10 cellular contexts compared by ENCODE assay signal in genomic region chr5:81755320-81755719, GRCh38. TPM values are rescaled to one million over a fixed set of nuclear protein-coding genes. Genes with fewer than 3 reads are reported as not detected.
A peak's percentile ranks its signal among the peaks of the same experiment; 100 is the strongest.
DNase-seq lines count a peak whose midpoint lies in the region; ATAC-seq, FAIRE-seq and TF ChIP-seq lines count a peak whose summit lies in the region.
"Had no signal": no experiment of that assay in that cellular context is flagged by ENCODE, and none has a peak within 500 bp of the region (broad histone marks: within the 10 kb centered on the region; RNA-seq: fewer than 3 reads in every experiment).

No MANE protein-coding gene starts in this region.

- H3K27ac Mint-ChIP-seq in activated T-cell treated with anti-CD3 and anti-CD28 coated beads, Interleukin-2, amount 50 U/mL, for 24 hours = no peak overlapping the region
- H3K27ac Mint-ChIP-seq: activated B cell treated with CpG ODN at 0.5 μM for 24 hours had no signal

- no peak for TF ChIP-seq POLR2A in H54 (IDR thresholded peaks at IDR 0.05; ENCODE audit: low read depth, low read length)

- peak overlapping the region; percentile 56 for H3K4me2 ChIP-seq in skeletal muscle satellite cell (ENCODE audit: low read length)

- H3K9me3 Mint-ChIP-seq in activated T-cell treated with anti-CD3 and anti-CD28 coated beads, Interleukin-2, amount 50 U/mL, for 24 hours = no peaks in the 10 kb centered on the region
- H3K9me3 Mint-ChIP-seq: activated B cell treated with CpG ODN at 0.5 μM for 24 hours had no signal

- intact Hi-C loops in right cardiac atrium (cut with DNase I) = loop anchor here in 1 of 4 donors (10.0 kb wide), 1 partner anchor 409 kb away; no protein-coding TSS in a partner anchor

- H3K4me1 Mint-ChIP-seq in activated T-cell treated with anti-CD3 and anti-CD28 coated beads, Interleukin-2, amount 50 U/mL, for 24 hours (ENCODE audit: low read depth) = peaks cover 10% of the 10 kb centered on the region

- no peaks in the 10 kb centered on the region for H3K27me3 ChIP-seq in right cardiac atrium (ENCODE audit: control insufficient read depth, insufficient read depth)
- H3K27me3 ChIP-seq in skeletal muscle satellite cell (ENCODE audit: control insufficient read depth, insufficient read depth, low read length) = no peaks in the 10 kb centered on the region

- peak overlapping the region; percentile 44 for H3K9ac ChIP-seq in skeletal muscle satellite cell (ENCODE audit: low read depth, low read length)

- no peak overlapping the region for H3K4me3 ChIP-seq in right cardiac atrium (ENCODE audit: low read length)
- no peak overlapping the region for H3K4me3 ChIP-seq in skeletal muscle satellite cell (ENCODE audit: low read length)

- WGBS in right cardiac atrium = 11% methylated on average over 2 of the region's 2 CpGs

- H3K4me1 ChIP-seq in right cardiac atrium (ENCODE audit: control insufficient read depth, insufficient read depth, low read length) (peaks cover 2% of the 10 kb centered on the region), skeletal muscle satellite cell (ENCODE audit: control insufficient read depth, insufficient read depth, low read length) (peaks cover 36% of the 10 kb centered on the region)

- H3K27ac ChIP-seq in right cardiac atrium (ENCODE audit: low read length) = peak overlapping the region; percentile 56

- H3K36me3 ChIP-seq in skeletal muscle satellite cell (ENCODE audit: insufficient read depth, low read length) = no peaks in the 10 kb centered on the region

- H3K4me3 Mint-ChIP-seq in activated T-cell treated with anti-CD3 and anti-CD28 coated beads, Interleukin-2, amount 50 U/mL, for 24 hours = no peak overlapping the region
- H3K4me3 Mint-ChIP-seq: activated B cell treated with CpG ODN at 0.5 μM for 24 hours had no signal

- H3K9me3 ChIP-seq in right cardiac atrium (ENCODE audit: control insufficient read depth, low read length) (no peaks in the 10 kb centered on the region), skeletal muscle satellite cell (replicated peaks; ENCODE audit: low read length) (no peaks in the 10 kb centered on the region)

- peaks cover 3% of the 10 kb centered on the region for H3K36me3 Mint-ChIP-seq in activated T-cell treated with anti-CD3 and anti-CD28 coated beads, Interleukin-2, amount 50 U/mL, for 24 hours (ENCODE audit: low read depth)

- ATAC-seq in right cardiac atrium = peak in 1 of 2 donors; percentile 6
- no peak for ATAC-seq in HG02642 (IDR thresholded peaks at IDR 0.05; ENCODE audit: poor library complexity, unreplicated experiment)
- no peak for ATAC-seq in GM21381 (IDR thresholded peaks at IDR 0.05; ENCODE audit: unreplicated experiment)

- peak; percentile 89 for FAIRE-seq in H54 (lab: Jason Lieb, UNC)
- FAIRE-seq: GM18507 had no signal

- DNase-seq in H54 (ENCODE audit: insufficient read length, low spot score) (peak; percentile 50), SW 1271 (lab: John Stamatoyannopoulos, UW) (peak; percentile 66 to 85), right cardiac atrium (peak in 2 of 3 donors; percentile 30 to 69), NCI-H2029 treated with DMSO at 0.1 percent for 48 hours (lab: John Stamatoyannopoulos, UW) (no peak)
- DNase-seq in activated T-cell treated with anti-CD3 and anti-CD28 coated beads, Interleukin-2, amount 50 U/mL, for 24 hours = no peak
- DNase-seq: activated B cell treated with CpG ODN at 0.5 μM for 24 hours had no signal

- H3K27me3 Mint-ChIP-seq in activated T-cell treated with anti-CD3 and anti-CD28 coated beads, Interleukin-2, amount 50 U/mL, for 24 hours = no peaks in the 10 kb centered on the region

RNA-seq across cellular contexts. Expression of gene SSBP2, which starts 4.4 kb away (rescaled TPM):
- total RNA-seq in right cardiac atrium = 10 to 100 TPM; 50.6 to 57.8 (median 54.1) TPM
- polyA plus RNA-seq in right cardiac atrium = 31.9 TPM
- 13.5 and 19.3 TPM in 2 replicates for total RNA-seq in skeletal muscle satellite cell (2012; rRNA removed)

Comparison
In these comparisons a context has a peak if more than half of its experiments do, and no peak if none do; other contexts are left out.
1. DNase-seq: peak in H54 (single experiment), SW 1271 (2 of 2) and right cardiac atrium (2 of 3); none in NCI-H2029 treated with DMSO at 0.1 percent for 48 hours (single experiment) and activated T-cell treated with anti-CD3 and anti-CD28 coated beads, Interleukin-2, amount 50 U/mL, for 24 hours (single experiment).